In the genomic region with DNA sequence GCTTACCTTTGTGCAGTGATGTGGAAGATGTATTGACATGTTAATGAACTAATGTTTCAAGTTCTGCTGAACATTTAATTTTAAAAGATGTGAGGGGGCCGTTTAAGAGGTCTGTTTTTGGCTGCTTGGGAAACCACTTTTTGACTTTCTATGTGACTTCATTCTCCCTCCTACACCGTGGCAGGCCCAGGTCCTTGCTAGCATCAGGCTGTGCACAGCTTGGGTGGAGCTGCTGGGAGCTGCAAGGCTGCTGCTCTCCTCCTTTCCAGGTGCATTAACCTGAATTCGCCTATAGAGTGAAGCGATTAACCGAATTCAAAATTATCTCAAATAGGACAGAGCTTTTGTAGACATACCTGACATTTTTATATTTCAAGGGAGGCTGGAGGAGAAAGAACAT, we compare ENCODE assay signal across 10 cellular contexts.
"Had no signal": no experiment of that assay in that cellular context is flagged by ENCODE, and none has a peak within 500 bp of the region (broad histone marks: within the 10 kb centered on the region; RNA-seq: fewer than 3 reads in every experiment).

No MANE protein-coding gene starts in this region.

- ATAC-seq: HCT116, HepG2 had no signal

- H3K4me2 ChIP-seq: KMS-11 had no signal

- H3K27ac ChIP-seq: HL-60, KMS-11 had no signal

- H3K36me3 ChIP-seq: HAP-1 had no signal

- DNase-seq: GOT3, H7, HFFc6, KBM-7 had no signal

- H3K4me3 Mint-ChIP-seq: HFFc6, IgD-negative memory B cell had no signal

- H3K4me1 Mint-ChIP-seq: IgD-negative memory B cell had no signal

- H3K36me3 Mint-ChIP-seq: IgD-negative memory B cell had no signal

- H3K4me3 ChIP-seq: HAP-1 had no signal

- H3K4me1 ChIP-seq: HAP-1 had no signal

- H3K27ac Mint-ChIP-seq: HFFc6, IgD-negative memory B cell had no signal
